ENCODE assay signal across 31 cellular contexts in genomic region chr7:142927949-142928348, GRCh38. TPM values are rescaled to one million over a fixed set of nuclear protein-coding genes. Genes with fewer than 3 reads are reported as not detected.
"Had no signal": no experiment of that assay in that cellular context is flagged by ENCODE, and none has a peak within 500 bp of the region (broad histone marks: within the 10 kb centered on the region; RNA-seq: fewer than 3 reads in every experiment).

No MANE protein-coding gene starts in this region.

- H3K4me2 ChIP-seq: neural progenitor cell, smooth muscle cell had no signal

- H3K27me3 ChIP-seq: adrenal gland, ascending aorta, brain microvascular endothelial cell, esophagus muscularis mucosa, gastrocnemius medialis, neural progenitor cell, sigmoid colon had no signal

- H3K9me3 ChIP-seq: adrenal gland, ascending aorta, esophagus muscularis mucosa, gastrocnemius medialis, sigmoid colon, thoracic aorta had no signal

- H3K4me3 Mint-ChIP-seq: activated CD8-positive, alpha-beta T cell treated with anti-CD3 and anti-CD28 coated beads, Interleukin-2, amount 10 ng/mL, durations not matched to agents 7 days and 5 days; activated T-helper 1 cell treated with anti-CD3 and anti-CD28 coated beads, Interleukin-12 subunit alpha, Interleukin-12 subunit beta, Interleukin-2, Interleukin-4 antibody, amounts not matched to agents 30 ng/mL and 10 ng/mL and 1 ng/mL, durations not matched to agents 14 hours and 24 hours and 36 hours; effector memory CD8-positive, alpha-beta T cell; naive thymus-derived CD4-positive, alpha-beta T cell; neural progenitor cell; type B pancreatic cell had no signal

- H3K36me3 Mint-ChIP-seq: activated naive CD4-positive, alpha-beta T cell treated with anti-CD3 and anti-CD28 coated beads, Interleukin-2, amount 50 U/mL, for 72 hours; naive thymus-derived CD4-positive, alpha-beta T cell; neural progenitor cell; type B pancreatic cell had no signal

- DNase-seq: activated CD4-positive, alpha-beta T cell treated with anti-CD3 and anti-CD28 coated beads for 1 hour; activated CD4-positive, alpha-beta T cell treated with anti-CD3 and anti-CD28 coated beads, Interleukin-2, amount 50 U/mL, for 1 hour; activated CD8-positive, alpha-beta T cell treated with anti-CD3 and anti-CD28 coated beads, Interleukin-2, amount 10 ng/mL, durations not matched to agents 7 days and 5 days; brain microvascular endothelial cell; caudate nucleus; effector memory CD8-positive, alpha-beta T cell; hippocampal formation; naive thymus-derived CD4-positive, alpha-beta T cell; sigmoid colon; stimulated activated CD4-positive, alpha-beta T cell treated with anti-CD3 and anti-CD28 coated beads, Interleukin-2, amount 100 ng/mL, for 48 hours; stimulated activated CD8-positive, alpha-beta memory T cell treated with anti-CD3 and anti-CD28 coated beads, Interleukin-4, amount 100 ng/mL, for 48 hours; stimulated activated naive CD4-positive, alpha-beta T cell treated with Interleukin-2 at 50 U/mL for 16 hours had no signal

- H2AFZ ChIP-seq: neural progenitor cell had no signal

- H3K27ac ChIP-seq: ascending aorta, brain microvascular endothelial cell, esophagus muscularis mucosa, gastrocnemius medialis, neural progenitor cell, sigmoid colon, thoracic aorta had no signal

- H3K4me3 ChIP-seq: adrenal gland, ascending aorta, esophagus muscularis mucosa, gastrocnemius medialis, neural progenitor cell, sigmoid colon, smooth muscle cell, thoracic aorta had no signal

- H3K27ac Mint-ChIP-seq: activated CD8-positive, alpha-beta T cell treated with anti-CD3 and anti-CD28 coated beads, Interleukin-2, amount 10 ng/mL, durations not matched to agents 7 days and 5 days; activated T-helper 1 cell treated with anti-CD3 and anti-CD28 coated beads, Interleukin-12 subunit alpha, Interleukin-12 subunit beta, Interleukin-2, Interleukin-4 antibody, amounts not matched to agents 30 ng/mL and 10 ng/mL and 1 ng/mL, durations not matched to agents 14 hours and 24 hours and 36 hours; effector memory CD8-positive, alpha-beta T cell; naive thymus-derived CD4-positive, alpha-beta T cell; neural progenitor cell; type B pancreatic cell had no signal

- ATAC-seq: activated CD8-positive, alpha-beta T cell treated with anti-CD3 and anti-CD28 coated beads, Interleukin-2, amount 10 ng/mL, durations not matched to agents 7 days and 5 days; activated naive CD4-positive, alpha-beta T cell treated with anti-CD3 and anti-CD28 coated beads, Interleukin-2, amount 50 U/mL, for 72 hours; effector memory CD8-positive, alpha-beta T cell; gastrocnemius medialis had no signal

- H3K4me1 ChIP-seq: adrenal gland, ascending aorta, esophagus muscularis mucosa, gastrocnemius medialis, neural progenitor cell, sigmoid colon had no signal

- H3K36me3 ChIP-seq: adrenal gland, ascending aorta, brain microvascular endothelial cell, esophagus muscularis mucosa, gastrocnemius medialis, neural progenitor cell, sigmoid colon, thoracic aorta had no signal

- H3K9me3 Mint-ChIP-seq: activated naive CD4-positive, alpha-beta T cell treated with anti-CD3 and anti-CD28 coated beads, Interleukin-2, amount 50 U/mL, for 72 hours; activated T-helper 1 cell treated with anti-CD3 and anti-CD28 coated beads, Interleukin-12 subunit alpha, Interleukin-12 subunit beta, Interleukin-2, Interleukin-4 antibody, amounts not matched to agents 30 ng/mL and 10 ng/mL and 1 ng/mL, durations not matched to agents 14 hours and 24 hours and 36 hours; effector memory CD8-positive, alpha-beta T cell; naive thymus-derived CD4-positive, alpha-beta T cell had no signal

- H3K4me1 Mint-ChIP-seq: neural progenitor cell had no signal

- H3K9ac ChIP-seq: neural progenitor cell had no signal

RNA-seq across cellular contexts. Expression of gene TRPV5, which starts 5.6 kb away (rescaled TPM):
- total RNA-seq: activated CD8-positive, alpha-beta T cell treated with anti-CD3 and anti-CD28 coated beads, Interleukin-2, amount 10 ng/mL, durations not matched to agents 7 days and 5 days; activated naive CD4-positive, alpha-beta T cell treated with anti-CD3 and anti-CD28 coated beads, Interleukin-2, amount 50 U/mL, for 72 hours; activated T-helper 1 cell treated with anti-CD3 and anti-CD28 coated beads, Interleukin-12 subunit alpha, Interleukin-12 subunit beta, Interleukin-2, Interleukin-4 antibody, amounts not matched to agents 30 ng/mL and 10 ng/mL and 1 ng/mL, durations not matched to agents 14 hours and 24 hours and 36 hours; adrenal gland; ascending aorta; dermis microvascular lymphatic vessel endothelial cell; endothelial cell of umbilical vein; gastrocnemius medialis; mesenteric fat pad; mucosa of gallbladder; naive thymus-derived CD4-positive, alpha-beta T cell; osteoblast; posterior vena cava; renal cortical epithelial cell; sigmoid colon; smooth muscle cell; T-helper 2 cell treated with Interferon-gamma antibody and Interleukin-4, amounts not matched to agents 100 ng/mL and 5 ng/mL, for 36 hours; thoracic aorta had no signal
- polyA plus RNA-seq: adrenal gland; endothelial cell of umbilical vein; liver; naive thymus-derived CD4-positive, alpha-beta T cell; smooth muscle cell had no signal

RNA-seq across cellular contexts. Expression of gene LLCFC1, which starts 11.3 kb away (rescaled TPM):
- total RNA-seq: activated CD8-positive, alpha-beta T cell treated with anti-CD3 and anti-CD28 coated beads, Interleukin-2, amount 10 ng/mL, durations not matched to agents 7 days and 5 days; activated naive CD4-positive, alpha-beta T cell treated with anti-CD3 and anti-CD28 coated beads, Interleukin-2, amount 50 U/mL, for 72 hours; activated T-helper 1 cell treated with anti-CD3 and anti-CD28 coated beads, Interleukin-12 subunit alpha, Interleukin-12 subunit beta, Interleukin-2, Interleukin-4 antibody, amounts not matched to agents 30 ng/mL and 10 ng/mL and 1 ng/mL, durations not matched to agents 14 hours and 24 hours and 36 hours; adrenal gland; ascending aorta; dermis microvascular lymphatic vessel endothelial cell; endothelial cell of umbilical vein; esophagus muscularis mucosa; gastrocnemius medialis; liver; mesenteric fat pad; mucosa of gallbladder; osteoblast; posterior vena cava; renal cortical epithelial cell; sigmoid colon; smooth muscle cell; T-helper 2 cell treated with Interferon-gamma antibody and Interleukin-4, amounts not matched to agents 100 ng/mL and 5 ng/mL, for 36 hours; thoracic aorta had no signal
- polyA plus RNA-seq: adrenal gland; endothelial cell of umbilical vein; liver; naive thymus-derived CD4-positive, alpha-beta T cell; sigmoid colon; smooth muscle cell had no signal

RNA-seq across cellular contexts. Expression of gene KEL, which starts 34.2 kb away (rescaled TPM):
- total RNA-seq: activated T-helper 1 cell treated with anti-CD3 and anti-CD28 coated beads, Interleukin-12 subunit alpha, Interleukin-12 subunit beta, Interleukin-2, Interleukin-4 antibody, amounts not matched to agents 30 ng/mL and 10 ng/mL and 1 ng/mL, durations not matched to agents 14 hours and 24 hours and 36 hours; ascending aorta; gastrocnemius medialis; mesenteric fat pad; osteoblast; thoracic aorta had no signal

RNA-seq across cellular contexts. Expression of gene TRPV6, which starts 42.4 kb away (rescaled TPM):
- total RNA-seq: activated CD8-positive, alpha-beta T cell treated with anti-CD3 and anti-CD28 coated beads, Interleukin-2, amount 10 ng/mL, durations not matched to agents 7 days and 5 days; activated T-helper 1 cell treated with anti-CD3 and anti-CD28 coated beads, Interleukin-12 subunit alpha, Interleukin-12 subunit beta, Interleukin-2, Interleukin-4 antibody, amounts not matched to agents 30 ng/mL and 10 ng/mL and 1 ng/mL, durations not matched to agents 14 hours and 24 hours and 36 hours; ascending aorta; dermis microvascular lymphatic vessel endothelial cell; endothelial cell of umbilical vein; esophagus muscularis mucosa; gastrocnemius medialis; mesenteric fat pad; osteoblast; posterior vena cava; sigmoid colon; smooth muscle cell; T-helper 2 cell treated with Interferon-gamma antibody and Interleukin-4, amounts not matched to agents 100 ng/mL and 5 ng/mL, for 36 hours; thoracic aorta had no signal
- polyA plus RNA-seq: endothelial cell of umbilical vein; naive thymus-derived CD4-positive, alpha-beta T cell had no signal
